Comparison of ENCODE assay signal across 12 cellular contexts in genomic region chr2:136134126-136134525, GRCh38. TPM values are rescaled to one million over a fixed set of nuclear protein-coding genes. Genes with fewer than 3 reads are reported as not detected.
DNase-seq lines count a peak whose midpoint lies in the region; ATAC-seq and TF ChIP-seq lines count a peak whose summit lies in the region.
"Had no signal": no experiment of that assay in that cellular context is flagged by ENCODE, and none has a peak within 500 bp of the region (broad histone marks: within the 10 kb centered on the region; RNA-seq: fewer than 3 reads in every experiment).

No MANE protein-coding gene starts in this region.

- H3K27me3 Mint-ChIP-seq in activated CD8-positive, alpha-beta memory T cell treated with anti-CD3 and anti-CD28 coated beads, Interleukin-2, amount 10 ng/mL, durations not matched to agents 7 days and 5 days = peaks cover 31% of the 10 kb centered on the region
- H3K27me3 Mint-ChIP-seq in activated naive CD4-positive, alpha-beta T cell treated with anti-CD3 and anti-CD28 coated beads, Interleukin-2, amount 10 ng/mL, durations not matched to agents 7 days and 5 days = peaks cover 22% of the 10 kb centered on the region
- peaks cover 13% of the 10 kb centered on the region for H3K27me3 Mint-ChIP-seq in stimulated activated naive CD8-positive, alpha-beta T cell treated with anti-CD3 and anti-CD28 coated beads, Interleukin-15, amount 100 ng/mL, for 72 hours

- no peak for ATAC-seq in activated CD8-positive, alpha-beta memory T cell treated with anti-CD3 and anti-CD28 coated beads, Interleukin-2, amount 10 ng/mL, durations not matched to agents 7 days and 5 days
- ATAC-seq in stimulated activated naive CD8-positive, alpha-beta T cell treated with anti-CD3 and anti-CD28 coated beads, Interleukin-15, amount 100 ng/mL, for 72 hours = peak; percentile 38
- ATAC-seq in right cardiac atrium = no peak
- ATAC-seq: esophagus mucosa, left lung, Panc1 had no signal

- H3K9me3 Mint-ChIP-seq in activated CD8-positive, alpha-beta memory T cell treated with anti-CD3 and anti-CD28 coated beads, Interleukin-2, amount 10 ng/mL, durations not matched to agents 7 days and 5 days (ENCODE audit: low read depth) = no peaks in the 10 kb centered on the region
- no peaks in the 10 kb centered on the region for H3K9me3 Mint-ChIP-seq in activated naive CD4-positive, alpha-beta T cell treated with anti-CD3 and anti-CD28 coated beads, Interleukin-2, amount 10 ng/mL, durations not matched to agents 7 days and 5 days
- H3K9me3 Mint-ChIP-seq in stimulated activated naive CD8-positive, alpha-beta T cell treated with anti-CD3 and anti-CD28 coated beads, Interleukin-15, amount 100 ng/mL, for 72 hours = no peaks in the 10 kb centered on the region

- H2AFZ ChIP-seq in OCI-LY7 (ENCODE audit: low read length) = peak overlapping the region; percentile 6; the same call in 1 of the 2 replicates

- WGBS in right cardiac atrium = 74% methylated on average over 2 of the region's 2 CpGs

- no peaks in the 10 kb centered on the region for H3K36me3 ChIP-seq in OCI-LY7 (ENCODE audit: insufficient read depth, low read length)
- H3K36me3 ChIP-seq: left lung, thyroid gland had no signal

- peaks cover 90% of the 10 kb centered on the region for H3K4me1 Mint-ChIP-seq in activated CD8-positive, alpha-beta memory T cell treated with anti-CD3 and anti-CD28 coated beads, Interleukin-2, amount 10 ng/mL, durations not matched to agents 7 days and 5 days
- peaks cover 100% of the 10 kb centered on the region for H3K4me1 Mint-ChIP-seq in activated naive CD4-positive, alpha-beta T cell treated with anti-CD3 and anti-CD28 coated beads, Interleukin-2, amount 10 ng/mL, durations not matched to agents 7 days and 5 days
- peaks cover 99% of the 10 kb centered on the region for H3K4me1 Mint-ChIP-seq in stimulated activated naive CD8-positive, alpha-beta T cell treated with anti-CD3 and anti-CD28 coated beads, Interleukin-15, amount 100 ng/mL, for 72 hours

- H3K9me2 ChIP-seq in OCI-LY7 (ENCODE audit: insufficient read depth, low read length) = no peaks in the 10 kb centered on the region

- H3K36me3 Mint-ChIP-seq in activated CD8-positive, alpha-beta memory T cell treated with anti-CD3 and anti-CD28 coated beads, Interleukin-2, amount 10 ng/mL, durations not matched to agents 7 days and 5 days = peaks cover 2% of the 10 kb centered on the region
- H3K36me3 Mint-ChIP-seq in activated naive CD4-positive, alpha-beta T cell treated with anti-CD3 and anti-CD28 coated beads, Interleukin-2, amount 10 ng/mL, durations not matched to agents 7 days and 5 days = peaks cover 9% of the 10 kb centered on the region

- no peaks in the 10 kb centered on the region for H4K20me1 ChIP-seq in OCI-LY7 (ENCODE audit: insufficient read depth, low read length)

- peaks cover 98% of the 10 kb centered on the region for H3K4me1 ChIP-seq in OCI-LY7 (ENCODE audit: insufficient read depth, low read length, poor library complexity, severe bottlenecking)
- H3K4me1 ChIP-seq in right cardiac atrium (ENCODE audit: control insufficient read depth, insufficient read depth, low read length) = no peaks in the 10 kb centered on the region
- H3K4me1 ChIP-seq: thyroid gland had no signal

- intact Hi-C loops in OCI-LY7 (cut with micrococcal nuclease; ENCODE audit: unreplicated experiment) = loop anchor here (5.0 kb wide), 1 partner anchor 217 kb away; no protein-coding TSS in a partner anchor
- intact Hi-C loops in right cardiac atrium (cut with DNase I) = no loop called here

- BruUV-seq in OCI-LY7 (replicated peaks; lab: Mats Ljungman, UMichigan) = no TSS peak

- peak overlapping the region; percentile 91 for H3K4me2 ChIP-seq in OCI-LY7 (ENCODE audit: low read length)

- H3K4me3 ChIP-seq in OCI-LY7 (ENCODE audit: low read depth, low read length, poor library complexity, severe bottlenecking) (peak overlapping the region; percentile 61), right cardiac atrium (ENCODE audit: low read length) (no peak overlapping the region)
- H3K4me3 ChIP-seq: left lung, thyroid gland had no signal

- no peaks in the 10 kb centered on the region for H3K9me3 ChIP-seq in OCI-LY7 (ENCODE audit: low read length)
- no peaks in the 10 kb centered on the region for H3K9me3 ChIP-seq in right cardiac atrium (ENCODE audit: control insufficient read depth, low read length)
- H3K9me3 ChIP-seq: left lung, thyroid gland had no signal

- peak; percentile 81 for DNase-seq in activated CD8-positive, alpha-beta memory T cell treated with anti-CD3 and anti-CD28 coated beads, Interleukin-2, amount 10 ng/mL, durations not matched to agents 7 days and 5 days
- no peak for DNase-seq in activated CD8-positive, alpha-beta memory T cell treated with anti-CD3 and anti-CD28 coated beads, Interleukin-2, amount 50 U/mL, for 48 hours
- peak; percentile 67 for DNase-seq in OCI-LY7 (ENCODE audit: low spot score)
- peak; percentile 85 for DNase-seq in activated naive CD4-positive, alpha-beta T cell treated with anti-CD3 and anti-CD28 coated beads, Interleukin-2, amount 10 ng/mL, durations not matched to agents 7 days and 5 days
- peak; percentile 61 to 78 for DNase-seq in stimulated activated naive CD8-positive, alpha-beta T cell treated with anti-CD3 and anti-CD28 coated beads, Interleukin-15, amount 100 ng/mL, for 72 hours
- no peak for DNase-seq in DMS153 treated with DMSO at 0.1 percent for 48 hours (lab: John Stamatoyannopoulos, UW; ENCODE audit: unreplicated experiment)
- no peak for DNase-seq in right cardiac atrium
- DNase-seq in NCI-H2171 treated with DMSO at 0.1 percent for 48 hours (lab: John Stamatoyannopoulos, UW) = no peak
- DNase-seq: left lung, thyroid gland had no signal

- H3K27ac ChIP-seq in OCI-LY7 (ENCODE audit: low read depth, low read length, poor library complexity, severe bottlenecking) (peak overlapping the region; percentile 98), right cardiac atrium (ENCODE audit: low read length) (no peak overlapping the region)
- H3K27ac ChIP-seq: thyroid gland had no signal

- H3K4me3 Mint-ChIP-seq in activated CD8-positive, alpha-beta memory T cell treated with anti-CD3 and anti-CD28 coated beads, Interleukin-2, amount 10 ng/mL, durations not matched to agents 7 days and 5 days = peak overlapping the region; percentile 4
- H3K4me3 Mint-ChIP-seq in activated naive CD4-positive, alpha-beta T cell treated with anti-CD3 and anti-CD28 coated beads, Interleukin-2, amount 10 ng/mL, durations not matched to agents 7 days and 5 days = peak overlapping the region; percentile 60
- peak overlapping the region; percentile 69 to 73 for H3K4me3 Mint-ChIP-seq in stimulated activated naive CD8-positive, alpha-beta T cell treated with anti-CD3 and anti-CD28 coated beads, Interleukin-15, amount 100 ng/mL, for 72 hours

- H3K27me3 ChIP-seq in right cardiac atrium (ENCODE audit: control insufficient read depth, insufficient read depth) = no peaks in the 10 kb centered on the region
- H3K27me3 ChIP-seq: left lung, thyroid gland had no signal

- no peak for TF ChIP-seq CTCF in OCI-LY7 (conservative IDR thresholded peaks at IDR 0.05; ENCODE audit: low read length)

- CTCF ChIA-PET in activated CD8-positive, alpha-beta memory T cell treated with anti-CD3 and anti-CD28 coated beads, Interleukin-2, amount 10 ng/mL, durations not matched to agents 7 days and 5 days (lab: Charles Lee) = interaction anchor here (1.0 to 1.6 kb wide), 2 partner anchors 16 to 92 kb away, joined by 3 read pairs; no protein-coding TSS in a partner anchor
- CTCF ChIA-PET in OCI-LY7 (lab: Charles Lee; ENCODE audit: unreplicated experiment) = interaction anchor here (1.0 to 3.1 kb wide), 5 partner anchors 74 to 248 kb away, joined by 3 to 14 read pairs (median 5); no protein-coding TSS in a partner anchor
- CTCF ChIA-PET in activated naive CD4-positive, alpha-beta T cell treated with anti-CD3 and anti-CD28 coated beads, Interleukin-2, amount 10 ng/mL, durations not matched to agents 7 days and 5 days (lab: Charles Lee) = interaction anchor here (0.6 to 3.3 kb wide), 7 partner anchors 9 to 248 kb away, joined by 3 to 9 read pairs (median 3); no protein-coding TSS in a partner anchor

- H3K79me2 ChIP-seq in OCI-LY7 (ENCODE audit: insufficient read depth, low read depth, low read length) = no peaks in the 10 kb centered on the region

- peak overlapping the region; percentile 61 for H3K27ac Mint-ChIP-seq in activated CD8-positive, alpha-beta memory T cell treated with anti-CD3 and anti-CD28 coated beads, Interleukin-2, amount 10 ng/mL, durations not matched to agents 7 days and 5 days
- H3K27ac Mint-ChIP-seq in activated naive CD4-positive, alpha-beta T cell treated with anti-CD3 and anti-CD28 coated beads, Interleukin-2, amount 10 ng/mL, durations not matched to agents 7 days and 5 days = peak overlapping the region; percentile 99
- H3K27ac Mint-ChIP-seq in stimulated activated naive CD8-positive, alpha-beta T cell treated with anti-CD3 and anti-CD28 coated beads, Interleukin-15, amount 100 ng/mL, for 72 hours = peak overlapping the region in 1 of 2 donors; percentile 83

- POLR2A ChIA-PET in OCI-LY7 (lab: Charles Lee) = interaction anchor here (0.6 to 11.9 kb wide), 32 partner anchors 8 to 263 kb away, joined by 3 to 191 read pairs (median 5); no protein-coding TSS in a partner anchor

RNA-seq across cellular contexts. Expression of gene CXCR4, which starts 16.2 kb away (rescaled TPM):
- 100 to 1,000 TPM; 133 to 160 TPM for total RNA-seq in activated CD8-positive, alpha-beta memory T cell treated with anti-CD3 and anti-CD28 coated beads, Interleukin-2, amount 10 ng/mL, durations not matched to agents 7 days and 5 days
- total RNA-seq in OCI-LY7 (2014; rRNA removed; shearing (Covaris generic)) = 367 and 432 TPM in 2 replicates
- total RNA-seq in OCI-LY7 (2022) = 243 and 289 TPM in 2 replicates
- 1 to 10 TPM; 2.2 to 3.6 (median 3.4) TPM for total RNA-seq in right cardiac atrium
- 3.8 TPM for polyA plus RNA-seq in right cardiac atrium

Comparison
In these comparisons a context has a peak if more than half of its experiments do, and no peak if none do; other contexts are left out.
1. DNase-seq: peak in activated CD8-positive, alpha-beta memory T cell treated with anti-CD3 and anti-CD28 coated beads, Interleukin-2, amount 10 ng/mL, durations not matched to agents 7 days and 5 days (single experiment), OCI-LY7 (single experiment), activated naive CD4-positive, alpha-beta T cell treated with anti-CD3 and anti-CD28 coated beads, Interleukin-2, amount 10 ng/mL, durations not matched to agents 7 days and 5 days (single experiment) and stimulated activated naive CD8-positive, alpha-beta T cell treated with anti-CD3 and anti-CD28 coated beads, Interleukin-15, amount 100 ng/mL, for 72 hours (2 of 2); none in activated CD8-positive, alpha-beta memory T cell treated with anti-CD3 and anti-CD28 coated beads, Interleukin-2, amount 50 U/mL, for 48 hours (single experiment), DMS153 treated with DMSO at 0.1 percent for 48 hours (single experiment), right cardiac atrium (0 of 3) and NCI-H2171 treated with DMSO at 0.1 percent for 48 hours (single experiment).
2. H3K4me3 Mint-ChIP-seq: peak in every context shown above with its lines; median percentile 71 in stimulated activated naive CD8-positive, alpha-beta T cell treated with anti-CD3 and anti-CD28 coated beads, Interleukin-15, amount 100 ng/mL, for 72 hours; 60 in activated naive CD4-positive, alpha-beta T cell treated with anti-CD3 and anti-CD28 coated beads, Interleukin-2, amount 10 ng/mL, durations not matched to agents 7 days and 5 days; 4 in activated CD8-positive, alpha-beta memory T cell treated with anti-CD3 and anti-CD28 coated beads, Interleukin-2, amount 10 ng/mL, durations not matched to agents 7 days and 5 days.
3. RNA of gene CXCR4, which starts 16.2 kb away (total RNA-seq): 243 to 432 TPM in OCI-LY7 and 133 to 160 TPM in activated CD8-positive, alpha-beta memory T cell treated with anti-CD3 and anti-CD28 coated beads, Interleukin-2, amount 10 ng/mL, durations not matched to agents 7 days and 5 days; 2.2 to 3.6 TPM in right cardiac atrium; every median in the first group is over 10 times any median in the second.